Comparison of ENCODE assay signal across 8 cellular contexts in genomic region chrX:14029425-14030247, GRCh38. TPM values are rescaled to one million over a fixed set of nuclear protein-coding genes. Genes with fewer than 3 reads are reported as not detected.
DNase-seq lines count a peak whose midpoint lies in the region; TF ChIP-seq lines count a peak whose summit lies in the region.

GEMIN8 (minus strand) TSS chrX:14029892; CDS start chrX:14021478, 8,414 bp downstream.

- CTCF ChIA-PET in HEK293 (lab: Yijun Ruan, JAX), result interaction anchor here (0.5 to 2.7 kb wide), 7 partner anchors 95 to 1258 kb away, joined by 3 to 16 read pairs (median 5); no protein-coding TSS in a partner anchor

- no peaks in the 10 kb centered on the region for H3K9me3 ChIP-seq in HEK293 (ENCODE audit: control insufficient read depth, insufficient read depth, low read depth, low read length)
- H3K9me3 ChIP-seq in SK-N-MC (ENCODE audit: low read depth, low read length), result no peaks in the 10 kb centered on the region
- no peaks in the 10 kb centered on the region for H3K9me3 ChIP-seq in osteoblast (ENCODE audit: low read depth, low read length)
- no peaks in the 10 kb centered on the region for H3K9me3 ChIP-seq in testis

- peak within 1 kb of the TSS; percentile 95 for H3K4me2 ChIP-seq in osteoblast (ENCODE audit: insufficient read depth, low read length)

- H3K4me3 Mint-ChIP-seq in activated naive CD4-positive, alpha-beta T cell treated with anti-CD3 and anti-CD28 coated beads, Interleukin-2, amount 50 U/mL, for 24 hours, result peak within 1 kb of the TSS; percentile 97

- H3K79me2 ChIP-seq in osteoblast (ENCODE audit: insufficient read depth, low read length), result peaks cover 16% of the 10 kb centered on the region

- WGBS in testis, 2 donors, result 0% methylated on average over 14 to 20 of the region's 71 CpGs

- DNase-seq in GF-D8 (lab: John Stamatoyannopoulos, UW) (peak; percentile 56), MV-4-11 (lab: John Stamatoyannopoulos, UW) (peak; percentile 78), SK-N-MC (ENCODE audit: low read depth, low spot score) (peak; percentile 37), glomerular visceral epithelial cell (ENCODE audit: extremely low spot score) (peak; percentile 85), osteoblast (ENCODE audit: insufficient read length, low spot score, missing footprints) (peak; percentile 94), testis (peak; percentile 87)

- H3K9me3 Mint-ChIP-seq in activated naive CD4-positive, alpha-beta T cell treated with anti-CD3 and anti-CD28 coated beads, Interleukin-2, amount 50 U/mL, for 24 hours, result no peaks in the 10 kb centered on the region

- intact Hi-C loops in testis (cut with DNase I; ENCODE audit: low total_unique reads), result loop anchor here (10.0 kb wide), 1 partner anchor 525 kb away; no protein-coding TSS in a partner anchor

- peaks cover 6% of the 10 kb centered on the region for H4K20me1 ChIP-seq in osteoblast (ENCODE audit: insufficient read depth, low read length)

- H3K4me3 ChIP-seq in HEK293 (ENCODE audit: low read depth, low read length) (peak within 1 kb of the TSS; percentile 51), SK-N-MC (peak within 1 kb of the TSS; percentile 86), osteoblast (ENCODE audit: insufficient read depth, low read length) (peak within 1 kb of the TSS; percentile 84), testis (peak within 1 kb of the TSS; percentile 64 to 72)

- H3K36me3 ChIP-seq in HEK293 (ENCODE audit: control insufficient read depth in 2 of 2, insufficient read depth in 1 of 2, low read length in 2 of 2) (no peaks in the 10 kb centered on the region), SK-N-MC (ENCODE audit: insufficient read depth, low read length) (no peaks in the 10 kb centered on the region), osteoblast (ENCODE audit: insufficient read depth, low read length) (no peaks in the 10 kb centered on the region), testis (ENCODE audit: low read depth, missing control alignments) (no peaks in the 10 kb centered on the region)

- H3K9ac ChIP-seq in SK-N-MC (ENCODE audit: insufficient read length), result peak within 1 kb of the TSS; percentile 90

- H3K36me3 Mint-ChIP-seq in activated naive CD4-positive, alpha-beta T cell treated with anti-CD3 and anti-CD28 coated beads, Interleukin-2, amount 50 U/mL, for 24 hours, result peaks cover 6% of the 10 kb centered on the region

- H2AFZ ChIP-seq in osteoblast (ENCODE audit: low read length), result peak within 1 kb of the TSS; percentile 92

- H3K27ac ChIP-seq in HEK293 (ENCODE audit: extremely low read depth, low read depth, low read length) (peak within 1 kb of the TSS; percentile 91), SK-N-MC (peak within 1 kb of the TSS; percentile 76), osteoblast (ENCODE audit: low read depth, low read length) (peak within 1 kb of the TSS; percentile 90), testis (peak within 1 kb of the TSS; percentile 70 to 80)

- H3K27me3 ChIP-seq in osteoblast (ENCODE audit: insufficient read depth, low read length), result no peaks in the 10 kb centered on the region
- H3K27me3 ChIP-seq in testis, result no peaks in the 10 kb centered on the region

- TF ChIP-seq CTCF in HEK293 (tag by site-specific recombination; IDR thresholded peaks at IDR 0.05) (peak; percentile 30; the same call in 1 of the 2 replicates), osteoblast (IDR thresholded peaks at IDR 0.05; ENCODE audit: extremely low read depth, low read depth, low read length) (no peak), testis (IDR thresholded peaks at IDR 0.05) (no peak)

- peak within 1 kb of the TSS; percentile 100 for H3K27ac Mint-ChIP-seq in activated naive CD4-positive, alpha-beta T cell treated with anti-CD3 and anti-CD28 coated beads, Interleukin-2, amount 50 U/mL, for 24 hours

- TF ChIP-seq POLR2A in testis (IDR thresholded peaks at IDR 0.05), result no peak

- POLR2A ChIA-PET in HEK293 (lab: Yijun Ruan, JAX), result interaction anchor here (0.6 to 3.2 kb wide), 9 partner anchors 14 to 855 kb away, joined by 3 to 14 read pairs (median 4); partner anchors contain the start of genes OFD1 and TRAPPC2

- peaks cover 2% of the 10 kb centered on the region for H3K27me3 Mint-ChIP-seq in activated naive CD4-positive, alpha-beta T cell treated with anti-CD3 and anti-CD28 coated beads, Interleukin-2, amount 50 U/mL, for 24 hours

- H3K4me1 Mint-ChIP-seq in activated naive CD4-positive, alpha-beta T cell treated with anti-CD3 and anti-CD28 coated beads, Interleukin-2, amount 50 U/mL, for 24 hours, result peaks cover 44% of the 10 kb centered on the region

- peaks cover 17% of the 10 kb centered on the region for H3K4me1 ChIP-seq in HEK293 (ENCODE audit: control insufficient read depth, insufficient read depth, low read length)
- peaks cover 29% of the 10 kb centered on the region for H3K4me1 ChIP-seq in osteoblast (ENCODE audit: insufficient read depth, low read length)
- H3K4me1 ChIP-seq in testis, result no peaks in the 10 kb centered on the region

TF ChIP-seq in HEK293, 187 proteins besides CTCF, POLR2A, EP300 and RAD21 (continues in another document):
- TF ChIP-seq TSHZ1 (tag by site-specific recombination; IDR thresholded peaks at IDR 0.05; ENCODE audit: borderline replicate concordance) (peak; percentile 30; the same call in 1 of the 2 replicates), ZNF274 (IDR thresholded peaks at IDR 0.05; ENCODE audit: low read length) (no peak), ZNF274 (tag by site-specific recombination; IDR thresholded peaks at IDR 0.05; ENCODE audit: borderline replicate concordance) (no peak), ZNF610 (tag by site-specific recombination; IDR thresholded peaks at IDR 0.05; ENCODE audit: borderline replicate concordance) (peak; percentile 67; the same call in 1 of the 2 replicates), SP7 (tag by site-specific recombination; IDR thresholded peaks at IDR 0.05) (peak; percentile 58), ZNF692 (tag by site-specific recombination; IDR thresholded peaks at IDR 0.05) (peak; percentile 80), ZNF239 (tag by site-specific recombination; IDR thresholded peaks at IDR 0.05) (no peak), ZNF785 (tag by site-specific recombination; IDR thresholded peaks at IDR 0.05) (0 out of 2 replicates have a peak, but pooled peaks have one; percentile 53), GFI1B (tag by site-specific recombination; IDR thresholded peaks at IDR 0.05) (peak; percentile 52; the same call in 1 of the 2 replicates), ZNF600 (tag by site-specific recombination; IDR thresholded peaks at IDR 0.05) (peak; percentile 60), ZNF266 (tag by site-specific recombination; IDR thresholded peaks at IDR 0.05; ENCODE audit: low read depth) (no peak), ZNF501 (tag by site-specific recombination; IDR thresholded peaks at IDR 0.05) (peak; percentile 68; the same call in 1 of the 2 replicates)

RNA-seq across cellular contexts. Expression of gene GEMIN8, which starts in this region (rescaled TPM):
- total RNA-seq in osteoblast (17.0 and 22.7 TPM in 2 replicates), testis (10 to 100 TPM; 19.9 to 23.6 TPM)
- 15.9 TPM for polyA plus RNA-seq in testis (ENCODE audit: insufficient read depth, low read depth, low replicate concordance)

Comparison
In these comparisons a context has a peak if more than half of its experiments do, and no peak if none do; other contexts are left out.
1. Peak in every context shown above with its lines: DNase-seq, H3K4me3 ChIP-seq and H3K27ac ChIP-seq.
2. DNase-seq: peak in every context shown above with its lines; median percentile 94 in osteoblast; 87 in testis; 85 in glomerular visceral epithelial cell; 78 in MV-4-11; 56 in GF-D8; 37 in SK-N-MC.